ENCODE assay signal across 18 cellular contexts in the genomic region with DNA sequence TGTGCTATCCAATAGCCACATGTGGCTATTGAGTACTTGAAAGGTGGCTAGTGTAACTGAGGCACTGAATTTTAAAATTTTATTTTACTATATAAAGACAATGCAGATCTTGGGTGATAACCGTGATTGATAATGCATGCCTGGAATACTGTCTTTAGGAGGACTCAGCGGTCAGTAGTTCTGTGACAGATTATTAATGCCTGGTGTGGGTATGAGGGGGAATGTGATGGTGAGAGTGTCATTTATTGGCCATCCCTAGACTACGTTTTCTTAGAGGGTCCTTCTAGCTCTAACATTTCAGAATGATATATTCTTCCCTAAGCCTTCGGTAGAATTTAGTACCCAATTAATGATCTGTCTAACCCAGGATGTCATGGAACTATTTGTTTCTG.
DNase-seq lines count a peak whose midpoint lies in the region; ATAC-seq and TF ChIP-seq lines count a peak whose summit lies in the region.
"Had no signal": no experiment of that assay in that cellular context is flagged by ENCODE, and none has a peak within 500 bp of the region (broad histone marks: within the 10 kb centered on the region; RNA-seq: fewer than 3 reads in every experiment).

No MANE protein-coding gene starts in this region.

- no peak for ATAC-seq in activated T-cell treated with anti-CD3 and anti-CD28 coated beads, Interleukin-2, amount 50 U/mL, for 4 hours
- no peak for ATAC-seq in stimulated activated memory B cell treated with anti-CD40 and anti-IgM and Interleukin-4, amounts not matched to agents 10 μg/mL and 1 μg/mL and 100 μg/mL, for 72 hours
- ATAC-seq: effector memory CD8-positive, alpha-beta T cell had no signal

- H3K79me2 ChIP-seq in Loucy (ENCODE audit: insufficient read depth, low read length): no peaks in the 10 kb centered on the region

- no peak for DNase-seq in activated T-cell treated with anti-CD3 and anti-CD28 coated beads, Interleukin-2, amount 50 U/mL, for 4 hours
- DNase-seq in activated T-cell treated with anti-CD3 and anti-CD28 coated beads for 4 hours (no peak), cerebellar cortex (ENCODE audit: low spot score) (no peak)
- no peak for DNase-seq in activated naive CD8-positive, alpha-beta T cell treated with anti-CD3 and anti-CD28 coated beads for 36 hours
- no peak for DNase-seq in NK-92 treated with Interleukin-12 subunit alpha and Interleukin-12 subunit beta, amount 100 ng/mL, for 24 hours (lab: John Stamatoyannopoulos, UW)
- no peak for DNase-seq in stimulated activated naive CD4-positive, alpha-beta T cell treated with Interleukin-2 at 50 U/mL for 16 hours (lab: John Stamatoyannopoulos, UW)
- DNase-seq: DND-41; effector memory CD8-positive, alpha-beta T cell; heart right ventricle; islet precursor cell; WERI-Rb-1 had no signal

- peak overlapping the region; percentile 52 for H3K4me3 ChIP-seq in Loucy (ENCODE audit: low read length, poor library complexity, severe bottlenecking)
- H3K4me3 ChIP-seq: heart right ventricle, prostate gland, stomach, uterus had no signal

- H3K9me3 ChIP-seq in Loucy (ENCODE audit: insufficient read depth, low read depth, low read length): no peaks in the 10 kb centered on the region
- H3K9me3 ChIP-seq: prostate gland, uterus had no signal

- peak overlapping the region; percentile 40 for H3K4me3 Mint-ChIP-seq in activated T-cell treated with anti-CD3 and anti-CD28 coated beads, Interleukin-2, amount 50 U/mL, for 4 hours
- H3K4me3 Mint-ChIP-seq in activated naive CD8-positive, alpha-beta T cell treated with anti-CD3 and anti-CD28 coated beads for 36 hours: no peak overlapping the region
- H3K4me3 Mint-ChIP-seq in stimulated activated memory B cell treated with anti-CD40 and anti-IgM and Interleukin-4, amounts not matched to agents 10 μg/mL and 1 μg/mL and 100 μg/mL, for 72 hours: no peak overlapping the region
- H3K4me3 Mint-ChIP-seq: CD8-positive, alpha-beta T cell; effector memory CD8-positive, alpha-beta T cell had no signal

- no peaks in the 10 kb centered on the region for H3F3A ChIP-seq in Loucy (ENCODE audit: low read depth)

- H3K4me1 ChIP-seq in Loucy (ENCODE audit: insufficient read depth, low read length, poor library complexity, severe bottlenecking): peaks cover 11% of the 10 kb centered on the region
- H3K4me1 ChIP-seq: prostate gland, uterus had no signal

- H3K36me3 Mint-ChIP-seq in activated T-cell treated with anti-CD3 and anti-CD28 coated beads, Interleukin-2, amount 50 U/mL, for 4 hours (ENCODE audit: insufficient read depth): no peaks in the 10 kb centered on the region
- H3K36me3 Mint-ChIP-seq in activated naive CD8-positive, alpha-beta T cell treated with anti-CD3 and anti-CD28 coated beads for 36 hours: peaks cover 10% of the 10 kb centered on the region
- no peaks in the 10 kb centered on the region for H3K36me3 Mint-ChIP-seq in stimulated activated memory B cell treated with anti-CD40 and anti-IgM and Interleukin-4, amounts not matched to agents 10 μg/mL and 1 μg/mL and 100 μg/mL, for 72 hours
- H3K36me3 Mint-ChIP-seq: CD8-positive, alpha-beta T cell; naive thymus-derived CD8-positive, alpha-beta T cell had no signal

- peak overlapping the region; percentile 45; the same call in 1 of the 2 replicates for H2AFZ ChIP-seq in Loucy (ENCODE audit: low read length)

- TF ChIP-seq CTCF in Loucy (conservative IDR thresholded peaks at IDR 0.05; ENCODE audit: low read length): no peak

- no peaks in the 10 kb centered on the region for H4K20me1 ChIP-seq in Loucy (ENCODE audit: insufficient read depth, low read length, poor library complexity, severe bottlenecking)

- no peaks in the 10 kb centered on the region for H3K27me3 ChIP-seq in Loucy (ENCODE audit: insufficient read depth, low read length, poor library complexity, severe bottlenecking)
- H3K27me3 ChIP-seq: stomach, uterus had no signal

- H3K4me2 ChIP-seq in Loucy (ENCODE audit: low read depth, low read length, poor library complexity, severe bottlenecking): peak overlapping the region; percentile 65

- no peaks in the 10 kb centered on the region for H3K27me3 Mint-ChIP-seq in activated T-cell treated with anti-CD3 and anti-CD28 coated beads, Interleukin-2, amount 50 U/mL, for 4 hours (ENCODE audit: low read depth)
- peaks cover 4% of the 10 kb centered on the region for H3K27me3 Mint-ChIP-seq in activated naive CD8-positive, alpha-beta T cell treated with anti-CD3 and anti-CD28 coated beads for 36 hours
- peaks cover 19% of the 10 kb centered on the region for H3K27me3 Mint-ChIP-seq in stimulated activated memory B cell treated with anti-CD40 and anti-IgM and Interleukin-4, amounts not matched to agents 10 μg/mL and 1 μg/mL and 100 μg/mL, for 72 hours

- H3K9ac ChIP-seq in Loucy (ENCODE audit: low read depth, low read length, poor library complexity, severe bottlenecking): no peak overlapping the region

- no peaks in the 10 kb centered on the region for H3K9me2 ChIP-seq in Loucy (replicated peaks; ENCODE audit: low read depth, low read length)

- H3K27ac Mint-ChIP-seq in activated naive CD8-positive, alpha-beta T cell treated with anti-CD3 and anti-CD28 coated beads for 36 hours: peak overlapping the region; percentile 98
- H3K27ac Mint-ChIP-seq in stimulated activated memory B cell treated with anti-CD40 and anti-IgM and Interleukin-4, amounts not matched to agents 10 μg/mL and 1 μg/mL and 100 μg/mL, for 72 hours: peak overlapping the region; percentile 89
- H3K27ac Mint-ChIP-seq: effector memory CD8-positive, alpha-beta T cell had no signal

- peaks cover 17% of the 10 kb centered on the region for H3K4me1 Mint-ChIP-seq in activated T-cell treated with anti-CD3 and anti-CD28 coated beads, Interleukin-2, amount 50 U/mL, for 4 hours (ENCODE audit: low read depth)
- H3K4me1 Mint-ChIP-seq in activated naive CD8-positive, alpha-beta T cell treated with anti-CD3 and anti-CD28 coated beads for 36 hours: peaks cover 19% of the 10 kb centered on the region
- H3K4me1 Mint-ChIP-seq in stimulated activated memory B cell treated with anti-CD40 and anti-IgM and Interleukin-4, amounts not matched to agents 10 μg/mL and 1 μg/mL and 100 μg/mL, for 72 hours: peaks cover 18% of the 10 kb centered on the region

- H3K9me3 Mint-ChIP-seq in activated T-cell treated with anti-CD3 and anti-CD28 coated beads, Interleukin-2, amount 50 U/mL, for 4 hours: peaks cover 3% of the 10 kb centered on the region
- H3K9me3 Mint-ChIP-seq in activated naive CD8-positive, alpha-beta T cell treated with anti-CD3 and anti-CD28 coated beads for 36 hours: peaks cover 16% of the 10 kb centered on the region
- peaks cover 14% of the 10 kb centered on the region for H3K9me3 Mint-ChIP-seq in stimulated activated memory B cell treated with anti-CD40 and anti-IgM and Interleukin-4, amounts not matched to agents 10 μg/mL and 1 μg/mL and 100 μg/mL, for 72 hours

- H3K36me3 ChIP-seq in Loucy (ENCODE audit: insufficient read depth, low read length): no peaks in the 10 kb centered on the region
- H3K36me3 ChIP-seq: heart right ventricle, prostate gland, stomach, uterus, WERI-Rb-1 had no signal
